ENCODE assay signal across 8 cellular contexts in the genomic region with DNA sequence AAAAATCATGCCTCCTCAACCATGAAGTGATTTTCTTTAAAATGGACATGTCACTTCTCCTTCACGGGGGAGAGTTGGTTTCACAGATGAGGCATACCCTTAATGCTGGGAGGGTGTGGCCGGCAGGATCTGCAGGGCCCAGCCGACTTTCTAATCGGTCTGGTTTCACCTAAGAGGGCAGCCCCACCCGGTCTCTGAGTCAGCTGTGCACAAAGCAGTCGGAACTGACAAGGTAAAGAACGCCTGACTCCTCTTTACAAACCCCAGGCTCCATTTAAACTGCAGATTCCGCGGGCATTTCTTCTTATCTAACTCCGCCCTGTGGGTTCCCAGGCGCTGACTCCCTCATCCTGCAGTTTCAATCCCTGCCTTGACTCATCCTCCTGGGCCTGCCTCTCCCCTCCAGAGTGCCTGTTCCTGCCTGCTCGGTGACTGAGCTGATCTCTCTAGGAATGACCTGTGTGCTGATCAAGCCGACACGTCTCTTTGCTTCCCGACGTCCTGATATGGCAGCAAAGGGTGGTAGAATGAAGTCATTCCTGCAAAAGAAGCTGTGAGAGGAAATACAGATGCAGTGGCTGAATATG.
DNase-seq lines count a peak whose midpoint lies in the region; ATAC-seq and TF ChIP-seq lines count a peak whose summit lies in the region.

No MANE protein-coding gene starts in this region.

- no peaks in the 10 kb centered on the region for H4K20me1 ChIP-seq in IMR-90 (ENCODE audit: insufficient read depth, low read length)

- H4K8ac ChIP-seq in IMR-90 (ENCODE audit: low read depth in 2 of 2, low read length in 2 of 2): peak overlapping the region; percentile 0 to 69; a peak in 1 of 4 replicates

- POLR2A ChIA-PET in IMR-90 (lab: Charles Lee; ENCODE audit: unreplicated experiment): no interaction called here

- H3K9ac ChIP-seq in IMR-90 (ENCODE audit: low read depth, low read length) (peak overlapping the region; percentile 4; the same call in 1 of the 2 replicates), duodenal mucosa (ENCODE audit: low read depth in 1 of 2, low read length in 2 of 2) (peak overlapping the region; percentile 28 to 31)

- intact Hi-C loops in IMR-90 (cut with micrococcal nuclease): no loop called here

- H3K27ac Mint-ChIP-seq in nephron: peak overlapping the region in 1 of 3 experiments; percentile 34

- peak; percentile 91 for DNase-seq in IMR-90
- DNase-seq in GOT3 (lab: John Stamatoyannopoulos, UW): no peak
- no peak for DNase-seq in HuH-7.5 (ENCODE audit: low spot score)

- no peak overlapping the region for H2BK15ac ChIP-seq in IMR-90 (ENCODE audit: low read depth, low read length)

- H3K9me3 ChIP-seq in IMR-90 (ENCODE audit: control insufficient read depth, insufficient read depth, low read length) (no peaks in the 10 kb centered on the region), duodenal mucosa (ENCODE audit: control insufficient read depth in 1 of 2, low read length in 2 of 2) (no peaks in the 10 kb centered on the region)

- peak overlapping the region; percentile 48; the same call in 1 of the 2 replicates for H4K91ac ChIP-seq in IMR-90 (ENCODE audit: insufficient read depth, low read depth, low read length)

- dilution Hi-C loops in IMR-90 (cut with HindIII; ENCODE audit: low sequenced_read_pairs, unreplicated experiment): no loop called here

- no peaks in the 10 kb centered on the region for H3K27me3 ChIP-seq in IMR-90 (ENCODE audit: control insufficient read depth, insufficient read depth, low read length)
- no peaks in the 10 kb centered on the region for H3K27me3 ChIP-seq in duodenal mucosa (ENCODE audit: control insufficient read depth in 1 of 2, insufficient read depth in 2 of 2, low read length in 2 of 2)

- peak overlapping the region; percentile 89 for H2AFZ ChIP-seq in IMR-90 (replicated peaks; ENCODE audit: low read length, poor library complexity)

- H3K18ac ChIP-seq in IMR-90 (ENCODE audit: low read depth, low read length): no peak overlapping the region

- H3K4me2 ChIP-seq in IMR-90 (ENCODE audit: low read depth, low read length): peak overlapping the region; percentile 84

- in situ Hi-C loops in IMR-90 (cut with MboI; ENCODE audit: low sequenced_read_pairs): no loop called here

- no peaks in the 10 kb centered on the region for H3K79me1 ChIP-seq in IMR-90 (ENCODE audit: low read depth in 1 of 2, low read length in 2 of 2)

- 0% methylated on average over 6 of the region's 16 CpGs; no CpG with 5 or more reads in 1 of the 2 experiments for WGBS in IMR-90 (ENCODE audit: extremely low coverage in 2 of 2, insufficient read length in 1 of 2), 2 experiments

- H3K36me3 Mint-ChIP-seq in nephron (ENCODE audit: low read depth): no peaks in the 10 kb centered on the region

- peak; percentile 83 for ATAC-seq in GM18499 (IDR thresholded peaks at IDR 0.05; ENCODE audit: insufficient read depth, unreplicated experiment)
- peak; percentile 100 for ATAC-seq in IMR-90 (ENCODE audit: low read depth)
- ATAC-seq in GM19035 (IDR thresholded peaks at IDR 0.05; ENCODE audit: unreplicated experiment): no peak
- no peak for ATAC-seq in GM21576 (IDR thresholded peaks at IDR 0.05; ENCODE audit: unreplicated experiment)

- BruUV-seq in IMR-90 (replicated peaks; lab: Mats Ljungman, UMichigan): no TSS peak

- H3K9me3 Mint-ChIP-seq in nephron: no peaks in the 10 kb centered on the region

- H2BK20ac ChIP-seq in IMR-90 (ENCODE audit: low read depth, low read length): peak overlapping the region; percentile 32

- H4K5ac ChIP-seq in IMR-90 (ENCODE audit: low read depth, low read length): no peak overlapping the region

- peaks cover 15% of the 10 kb centered on the region for H3K27me3 Mint-ChIP-seq in nephron (ENCODE audit: low read depth)

- peak overlapping the region; percentile 11 for H2AK9ac ChIP-seq in IMR-90 (replicated peaks; ENCODE audit: low read depth, low read length, poor library complexity)

- H3K4me1 Mint-ChIP-seq in nephron: peaks cover 14% of the 10 kb centered on the region

- no peaks in the 10 kb centered on the region for H3K9me1 ChIP-seq in IMR-90 (ENCODE audit: insufficient read depth, low read length)

- TF ChIP-seq POLR2A in IMR-90 (IDR thresholded peaks at IDR 0.05; ENCODE audit: low read depth, low read length): no peak

- H3K27ac ChIP-seq in IMR-90 (ENCODE audit: insufficient read depth, low read length): no peak overlapping the region
- H3K27ac ChIP-seq in duodenal mucosa (ENCODE audit: low read depth, low read length): no peak overlapping the region

- CTCF ChIA-PET in IMR-90 (lab: Yijun Ruan, JAX): interaction anchor here (1.1 kb wide), 1 partner anchor 9 kb away, joined by 3 read pairs; no protein-coding TSS in a partner anchor

- H3K56ac ChIP-seq in IMR-90 (ENCODE audit: extremely low read depth, insufficient read depth, low read length): 0 out of 2 replicates have a peak overlapping the region, but pooled peaks have one; percentile 15

- H2BK120ac ChIP-seq in IMR-90 (ENCODE audit: low read depth, low read length): peak overlapping the region; percentile 50

- H3K36me3 ChIP-seq in IMR-90 (ENCODE audit: control insufficient read depth, insufficient read depth, low read length) (no peaks in the 10 kb centered on the region), duodenal mucosa (ENCODE audit: control insufficient read depth in 1 of 2, insufficient read depth in 2 of 2, low read length in 2 of 2) (no peaks in the 10 kb centered on the region)

- peak overlapping the region; percentile 24; the same call in 1 of the 2 replicates for H3K4me3 ChIP-seq in IMR-90 (ENCODE audit: insufficient read depth, low read depth, low read length)
- peak overlapping the region; percentile 48 to 51 for H3K4me3 ChIP-seq in duodenal mucosa (ENCODE audit: low read depth in 1 of 2, low read length in 2 of 2)

- H3K4ac ChIP-seq in IMR-90 (ENCODE audit: low read depth, low read length): 0 out of 2 replicates have a peak overlapping the region, but pooled peaks have one; percentile 20

- H3K4me3 Mint-ChIP-seq in nephron: peak overlapping the region; percentile 26 to 53 (median 45)

- H3K4me1 ChIP-seq in IMR-90 (ENCODE audit: control insufficient read depth, insufficient read depth, low read length) (no peaks in the 10 kb centered on the region), duodenal mucosa (ENCODE audit: control insufficient read depth in 1 of 2, insufficient read depth in 2 of 2, low read length in 2 of 2) (peaks cover 37 to 41% of the 10 kb centered on the region in 2 donors)

- no peak overlapping the region for H3K23ac ChIP-seq in IMR-90 (ENCODE audit: low read depth, low read length)

- no peak for TF ChIP-seq CTCF in IMR-90 (conservative IDR thresholded peaks at IDR 0.05; ENCODE audit: low read depth, low read length)
- TF ChIP-seq CTCF in nephron (IDR thresholded peaks at IDR 0.05; ENCODE audit: unreplicated experiment in 3 of 3): no peak

- H3K14ac ChIP-seq in IMR-90 (replicated peaks; ENCODE audit: low read depth, low read length): 0 out of 2 replicates have a peak overlapping the region, but pooled peaks have one; percentile 16

- H2BK5ac ChIP-seq in IMR-90 (ENCODE audit: low read depth, low read length, poor library complexity, severe bottlenecking): no peak overlapping the region

- peak; percentile 15; the same call in 1 of the 2 replicates for TF ChIP-seq RAD21 in IMR-90 (IDR thresholded peaks at IDR 0.05; ENCODE audit: low read length)

- no peak overlapping the region for H2AK5ac ChIP-seq in IMR-90 (ENCODE audit: low read depth, low read length)

TF ChIP-seq in IMR-90, 13 proteins besides CTCF, POLR2A, EP300 and RAD21:
- TF ChIP-seq BHLHE40 (IDR thresholded peaks at IDR 0.05; ENCODE audit: low read depth, low read length) (peak; percentile 16; the same call in 1 of the 2 replicates), MAFK (IDR thresholded peaks at IDR 0.05; ENCODE audit: low read depth, low read length) (no peak), CEBPB (IDR thresholded peaks at IDR 0.05; ENCODE audit: low read depth, low read length) (0 out of 2 replicates have a peak, but pooled peaks have one; percentile 20), MAZ (IDR thresholded peaks at IDR 0.05; ENCODE audit: borderline replicate concordance, low read depth, low read length) (peak; percentile 17; the same call in 1 of the 2 replicates), CHD1 (IDR thresholded peaks at IDR 0.05; ENCODE audit: low read depth, low read length) (no peak), NFE2L2 (IDR thresholded peaks at IDR 0.05; ENCODE audit: low read depth, low read length) (0 out of 2 replicates have a peak, but pooled peaks have one; percentile 15), FOS (IDR thresholded peaks at IDR 0.05; ENCODE audit: low read depth, low read length) (peak; percentile 70)
- TF ChIP-seq, protein P1, sequence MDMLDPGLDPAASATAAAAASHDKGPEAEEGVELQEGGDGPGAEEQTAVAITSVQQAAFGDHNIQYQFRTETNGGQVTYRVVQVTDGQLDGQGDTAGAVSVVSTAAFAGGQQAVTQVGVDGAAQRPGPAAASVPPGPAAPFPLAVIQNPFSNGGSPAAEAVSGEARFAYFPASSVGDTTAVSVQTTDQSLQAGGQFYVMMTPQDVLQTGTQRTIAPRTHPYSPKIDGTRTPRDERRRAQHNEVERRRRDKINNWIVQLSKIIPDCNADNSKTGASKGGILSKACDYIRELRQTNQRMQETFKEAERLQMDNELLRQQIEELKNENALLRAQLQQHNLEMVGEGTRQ (IDR thresholded peaks at IDR 0.05; ENCODE audit: low read depth, low read length): no peak

Comparison
In these comparisons a context has a peak if more than half of its experiments do, and no peak if none do; other contexts are left out.
1. ATAC-seq: peak in GM18499 (single experiment) and IMR-90 (single experiment); none in GM19035 (single experiment) and GM21576 (single experiment).